ENCODE assay signal across 8 cellular contexts in the genomic region with DNA sequence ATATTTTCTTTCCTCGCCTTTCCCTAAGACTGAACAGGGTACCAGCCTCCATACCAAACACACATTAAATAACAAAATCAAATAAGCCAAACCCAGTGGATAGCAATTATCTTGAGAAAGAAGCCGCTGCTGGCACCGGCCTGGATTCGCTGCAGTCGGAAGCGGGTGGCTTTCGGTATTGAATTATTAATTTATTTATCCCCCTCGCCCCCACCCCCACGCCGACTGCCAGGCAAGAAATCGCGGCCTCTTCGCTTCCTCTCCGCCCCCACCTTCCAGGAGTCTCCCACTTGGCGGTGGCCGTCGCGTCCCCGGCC. TPM values are rescaled to one million over a fixed set of nuclear protein-coding genes. Genes with fewer than 3 reads are reported as not detected.
DNase-seq lines count a peak whose midpoint lies in the region; ATAC-seq and TF ChIP-seq lines count a peak whose summit lies in the region.

No MANE protein-coding gene starts in this region.

- H3K9me2 ChIP-seq in OCI-LY7 (ENCODE audit: insufficient read depth, low read length) = no peaks in the 10 kb centered on the region

- H3K4me3 ChIP-seq in OCI-LY7 (ENCODE audit: low read depth, low read length, poor library complexity, severe bottlenecking) (peak overlapping the region; percentile 93), fibroblast of the aortic adventitia (ENCODE audit: low read depth, low read length) (peak overlapping the region; percentile 77), skeletal muscle satellite cell (ENCODE audit: low read length) (peak overlapping the region; percentile 88)

- ATAC-seq in GM19395 (IDR thresholded peaks at IDR 0.05; ENCODE audit: unreplicated experiment) (peak; percentile 21), HG02678 (IDR thresholded peaks at IDR 0.05; ENCODE audit: unreplicated experiment) (no peak)

- POLR2A ChIA-PET in OCI-LY7 (lab: Charles Lee) = interaction anchor here (0.9 to 4.2 kb wide), 9 partner anchors 10 to 159 kb away, joined by 3 to 30 read pairs (median 10); no protein-coding TSS in a partner anchor

- H4K20me1 ChIP-seq in OCI-LY7 (ENCODE audit: insufficient read depth, low read length) = peaks cover 13% of the 10 kb centered on the region

- H3K4me1 ChIP-seq in OCI-LY7 (ENCODE audit: insufficient read depth, low read length, poor library complexity, severe bottlenecking) = peaks cover 16% of the 10 kb centered on the region
- peaks cover 9% of the 10 kb centered on the region for H3K4me1 ChIP-seq in skeletal muscle satellite cell (ENCODE audit: control insufficient read depth, insufficient read depth, low read length)

- H2AFZ ChIP-seq in OCI-LY7 (ENCODE audit: low read length) = peak overlapping the region; percentile 90

- peaks cover 17% of the 10 kb centered on the region for H3K36me3 ChIP-seq in OCI-LY7 (ENCODE audit: insufficient read depth, low read length)
- no peaks in the 10 kb centered on the region for H3K36me3 ChIP-seq in skeletal muscle satellite cell (ENCODE audit: insufficient read depth, low read length)

- DNase-seq in OCI-LY7 (ENCODE audit: low spot score) (no peak), fibroblast of the aortic adventitia (ENCODE audit: low read depth) (no peak), GOT3 (lab: John Stamatoyannopoulos, UW) (no peak), inferior parietal cortex (ENCODE audit: extremely low spot score) (no peak)
- no peak for DNase-seq in activated CD4-positive, alpha-beta T cell treated with anti-CD3 and anti-CD28 coated beads, Interleukin-2, amount 50 U/mL, for 4 hours

- H3K9ac ChIP-seq in skeletal muscle satellite cell (ENCODE audit: low read depth, low read length) = peak overlapping the region; percentile 86

- TSS peak; percentile 68 for BruUV-seq in OCI-LY7 (replicated peaks; lab: Mats Ljungman, UMichigan)

- no peaks in the 10 kb centered on the region for H3K27me3 ChIP-seq in skeletal muscle satellite cell (ENCODE audit: control insufficient read depth, insufficient read depth, low read length)

- H3K4me2 ChIP-seq in OCI-LY7 (ENCODE audit: low read length) (peak overlapping the region; percentile 95), skeletal muscle satellite cell (ENCODE audit: low read length) (peak overlapping the region; percentile 96)

- H3K27ac ChIP-seq in OCI-LY7 (ENCODE audit: low read depth, low read length, poor library complexity, severe bottlenecking) = peak overlapping the region; percentile 86

- H3K9me3 ChIP-seq in OCI-LY7 (ENCODE audit: low read length) (peaks cover 3% of the 10 kb centered on the region; the same call in 1 of the 2 replicates), skeletal muscle satellite cell (replicated peaks; ENCODE audit: low read length) (no peaks in the 10 kb centered on the region)

- 0 out of 2 replicates have a peak, but pooled peaks have one; percentile 0 for TF ChIP-seq CTCF in OCI-LY7 (conservative IDR thresholded peaks at IDR 0.05; ENCODE audit: low read length)
- no peak for TF ChIP-seq CTCF in fibroblast of the aortic adventitia (IDR thresholded peaks at IDR 0.05; ENCODE audit: insufficient read depth, low read length)

- CTCF ChIA-PET in OCI-LY7 (lab: Charles Lee; ENCODE audit: unreplicated experiment) = no interaction called here

- peaks cover 43% of the 10 kb centered on the region for H3K79me2 ChIP-seq in OCI-LY7 (ENCODE audit: insufficient read depth, low read depth, low read length)

- intact Hi-C loops in OCI-LY7 (cut with micrococcal nuclease; ENCODE audit: unreplicated experiment) = loop anchor here (1.0 to 5.0 kb wide), 3 partner anchors 129 to 236 kb away; no protein-coding TSS in a partner anchor

RNA-seq across cellular contexts. Expression of a gene that starts 0.4 kb away (rescaled TPM):
- total RNA-seq in OCI-LY7 (2014; rRNA removed; shearing (Covaris generic)) = 19.9 and 24.1 TPM in 2 replicates
- 14.3 and 14.4 TPM in 2 replicates for total RNA-seq in OCI-LY7 (2022)
- 4.7 and 12.9 TPM in 2 replicates for total RNA-seq in fibroblast of the aortic adventitia (ENCODE audit: low replicate concordance)
- 1.5 and 2.6 TPM in 2 replicates for total RNA-seq in skeletal muscle satellite cell (2012; rRNA removed)
